In the genomic region with DNA sequence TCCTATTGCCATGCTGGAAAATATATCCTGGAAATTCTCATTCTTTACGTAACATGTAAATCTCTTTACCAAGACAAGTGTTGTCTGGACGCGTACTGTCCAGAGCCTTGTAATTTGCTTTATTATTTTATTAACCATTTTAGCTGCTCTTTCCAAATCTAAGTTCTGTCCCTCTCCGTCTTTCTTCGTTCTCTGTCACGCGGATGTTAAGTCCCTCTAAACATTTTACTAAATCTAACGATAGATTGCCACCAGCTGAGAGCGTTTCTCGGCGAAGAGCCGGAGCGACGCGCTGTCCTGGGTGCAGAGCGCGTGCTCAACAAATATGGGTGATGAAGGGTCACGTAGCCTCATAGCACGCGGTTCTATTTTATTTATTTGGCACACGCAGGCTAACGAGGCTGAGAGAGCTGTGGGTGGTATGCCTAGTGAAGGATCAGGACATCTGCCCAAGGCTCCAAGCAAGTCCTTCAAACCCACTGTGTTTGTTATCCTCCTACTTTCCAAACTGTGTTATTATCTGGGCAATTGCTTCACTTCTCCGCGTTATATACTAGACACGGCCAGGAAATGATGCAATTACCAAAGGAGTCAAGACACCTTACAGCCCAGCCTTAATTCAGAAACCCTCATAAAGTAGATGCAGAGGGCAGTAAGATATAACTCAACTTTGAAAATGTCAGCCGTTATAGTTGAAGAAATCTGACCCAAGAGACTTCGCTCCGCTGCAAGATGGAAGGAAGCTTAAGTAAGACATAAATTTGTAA, we compare ENCODE assay signal across 1 cellular context.
A peak's percentile ranks its signal among the peaks of the same experiment; 100 is the strongest.
TF ChIP-seq lines count a peak whose summit lies in the region.

No MANE protein-coding gene starts in this region.

TF ChIP-seq in K562, 482 proteins besides CTCF, POLR2A, EP300 and RAD21 (continued from another document and continues in another):
- peak; percentile 79 to 86 for TF ChIP-seq MNT (conservative IDR thresholded peaks at IDR 0.05)
- TF ChIP-seq, protein P1, sequence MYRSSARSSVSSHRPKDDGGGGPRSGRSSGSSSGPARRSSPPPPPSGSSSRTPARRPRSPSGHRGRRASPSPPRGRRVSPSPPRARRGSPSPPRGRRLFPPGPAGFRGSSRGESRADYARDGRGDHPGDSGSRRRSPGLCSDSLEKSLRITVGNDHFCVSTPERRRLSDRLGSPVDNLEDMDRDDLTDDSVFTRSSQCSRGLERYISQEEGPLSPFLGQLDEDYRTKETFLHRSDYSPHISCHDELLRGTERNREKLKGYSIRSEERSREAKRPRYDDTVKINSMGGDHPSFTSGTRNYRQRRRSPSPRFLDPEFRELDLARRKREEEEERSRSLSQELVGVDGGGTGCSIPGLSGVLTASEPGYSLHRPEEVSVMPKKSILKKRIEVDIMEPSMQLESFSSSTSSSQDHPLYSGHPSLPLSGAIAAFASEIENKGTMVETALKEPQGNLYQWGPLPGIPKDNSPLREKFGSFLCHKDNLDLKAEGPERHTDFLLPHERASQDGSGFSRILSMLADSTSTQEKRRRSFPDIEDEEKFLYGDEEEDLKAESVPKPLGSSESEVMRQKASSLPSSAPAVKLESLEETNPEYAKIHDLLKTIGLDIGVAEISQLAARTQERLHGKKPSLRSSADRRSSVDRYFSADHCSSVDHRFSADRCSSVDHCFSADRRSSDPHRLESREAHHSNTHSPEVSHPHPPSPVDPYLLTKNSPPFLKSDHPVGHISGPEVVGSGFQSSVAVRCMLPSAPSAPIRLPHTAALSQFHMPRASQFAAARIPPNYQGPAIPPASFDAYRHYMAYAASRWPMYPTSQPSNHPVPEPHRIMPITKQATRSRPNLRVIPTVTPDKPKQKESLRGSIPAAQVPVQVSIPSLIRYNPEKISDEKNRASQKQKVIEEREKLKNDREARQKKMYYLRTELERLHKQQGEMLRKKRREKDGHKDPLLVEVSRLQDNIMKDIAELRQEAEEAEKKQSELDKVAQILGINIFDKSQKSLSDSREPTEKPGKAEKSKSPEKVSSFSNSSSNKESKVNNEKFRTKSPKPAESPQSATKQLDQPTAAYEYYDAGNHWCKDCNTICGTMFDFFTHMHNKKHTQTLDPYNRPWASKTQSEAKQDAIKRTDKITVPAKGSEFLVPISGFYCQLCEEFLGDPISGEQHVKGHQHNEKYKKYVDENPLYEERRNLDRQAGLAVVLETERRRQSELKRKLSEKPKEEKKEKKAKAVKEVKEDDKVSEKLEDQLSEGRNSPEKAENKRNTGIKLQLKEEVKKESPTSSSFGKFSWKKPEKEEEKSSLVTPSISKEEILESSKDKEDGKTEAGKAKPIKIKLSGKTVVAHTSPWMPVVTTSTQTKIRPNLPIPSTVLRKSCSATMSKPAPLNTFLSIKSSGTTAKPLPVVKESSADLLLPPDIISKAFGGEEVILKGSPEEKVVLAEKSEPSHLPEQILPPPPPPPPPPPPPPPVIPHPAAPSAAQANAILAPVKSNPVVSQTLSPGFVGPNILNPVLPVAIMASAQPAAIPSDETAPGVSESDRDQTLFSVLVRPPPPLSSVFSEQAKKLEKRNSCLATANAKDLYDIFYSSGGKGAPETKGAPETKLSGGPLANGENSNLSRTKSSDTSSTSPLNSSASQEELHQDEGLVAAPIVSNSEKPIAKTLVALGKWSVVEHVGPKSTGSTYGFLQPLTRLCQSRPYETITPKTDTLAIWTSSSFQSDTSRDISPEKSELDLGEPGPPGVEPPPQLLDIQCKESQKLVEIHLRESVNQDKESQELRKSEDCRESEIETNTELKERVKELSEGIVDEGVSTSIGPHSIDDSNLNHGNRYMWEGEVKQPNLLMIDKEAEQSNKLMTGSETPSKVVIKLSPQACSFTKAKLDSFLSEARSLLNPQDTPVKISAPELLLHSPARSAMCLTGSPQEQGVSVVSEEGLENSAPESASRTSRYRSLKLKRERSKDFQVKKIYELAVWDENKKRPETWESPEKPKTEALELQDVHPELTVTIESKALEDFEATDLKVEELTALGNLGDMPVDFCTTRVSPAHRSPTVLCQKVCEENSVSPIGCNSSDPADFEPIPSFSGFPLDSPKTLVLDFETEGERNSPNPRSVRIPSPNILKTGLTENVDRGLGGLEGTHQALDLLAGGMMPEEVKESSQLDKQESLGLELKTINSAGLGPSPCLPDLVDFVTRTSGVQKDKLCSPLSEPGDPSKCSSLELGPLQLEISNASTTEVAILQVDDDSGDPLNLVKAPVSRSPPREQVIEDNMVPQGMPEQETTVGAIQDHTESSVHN (IDR thresholded peaks at IDR 0.05; ENCODE audit: borderline replicate concordance in 1 of 2, low read depth in 1 of 2), result no peak; a peak in 1 of 4 replicates
- TF ChIP-seq LARP7 (IDR thresholded peaks at IDR 0.05), result no peak
- TF ChIP-seq, protein P2, sequence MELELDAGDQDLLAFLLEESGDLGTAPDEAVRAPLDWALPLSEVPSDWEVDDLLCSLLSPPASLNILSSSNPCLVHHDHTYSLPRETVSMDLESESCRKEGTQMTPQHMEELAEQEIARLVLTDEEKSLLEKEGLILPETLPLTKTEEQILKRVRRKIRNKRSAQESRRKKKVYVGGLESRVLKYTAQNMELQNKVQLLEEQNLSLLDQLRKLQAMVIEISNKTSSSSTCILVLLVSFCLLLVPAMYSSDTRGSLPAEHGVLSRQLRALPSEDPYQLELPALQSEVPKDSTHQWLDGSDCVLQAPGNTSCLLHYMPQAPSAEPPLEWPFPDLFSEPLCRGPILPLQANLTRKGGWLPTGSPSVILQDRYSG (tag; conservative IDR thresholded peaks at IDR 0.05; ENCODE audit: low read depth), result peak; percentile 67; the same call in 1 of the 2 replicates
- TF ChIP-seq HMG20B (CRISPR knock-in tag; IDR thresholded peaks at IDR 0.05), result peak; percentile 72; the same call in 1 of the 2 replicates
- TF ChIP-seq BRD4 (IDR thresholded peaks at IDR 0.05), result peak; percentile 83; the same call in 1 of the 2 replicates
- peak; percentile 87; the same call in 1 of the 2 replicates for TF ChIP-seq ZC3H4 (CRISPR knock-in tag; IDR thresholded peaks at IDR 0.05; ENCODE audit: borderline replicate concordance)
- no peak; the same call in 1 of the 2 replicates for TF ChIP-seq CREB1 (IDR thresholded peaks at IDR 0.05)
- peak; percentile 49 for TF ChIP-seq CREB1 (CRISPR knock-in tag; IDR thresholded peaks at IDR 0.05)
- TF ChIP-seq, protein P3, sequence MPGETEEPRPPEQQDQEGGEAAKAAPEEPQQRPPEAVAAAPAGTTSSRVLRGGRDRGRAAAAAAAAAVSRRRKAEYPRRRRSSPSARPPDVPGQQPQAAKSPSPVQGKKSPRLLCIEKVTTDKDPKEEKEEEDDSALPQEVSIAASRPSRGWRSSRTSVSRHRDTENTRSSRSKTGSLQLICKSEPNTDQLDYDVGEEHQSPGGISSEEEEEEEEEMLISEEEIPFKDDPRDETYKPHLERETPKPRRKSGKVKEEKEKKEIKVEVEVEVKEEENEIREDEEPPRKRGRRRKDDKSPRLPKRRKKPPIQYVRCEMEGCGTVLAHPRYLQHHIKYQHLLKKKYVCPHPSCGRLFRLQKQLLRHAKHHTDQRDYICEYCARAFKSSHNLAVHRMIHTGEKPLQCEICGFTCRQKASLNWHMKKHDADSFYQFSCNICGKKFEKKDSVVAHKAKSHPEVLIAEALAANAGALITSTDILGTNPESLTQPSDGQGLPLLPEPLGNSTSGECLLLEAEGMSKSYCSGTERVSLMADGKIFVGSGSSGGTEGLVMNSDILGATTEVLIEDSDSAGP (CRISPR knock-in tag; IDR thresholded peaks at IDR 0.05), result peak; percentile 52; the same call in 1 of the 2 replicates
- TF ChIP-seq MAFG (tag; conservative IDR thresholded peaks at IDR 0.05), result no peak
- no peak; the same call in 1 of the 2 replicates for TF ChIP-seq MECOM (CRISPR knock-in tag; IDR thresholded peaks at IDR 0.05)
- TF ChIP-seq ZFX (CRISPR knock-in tag; IDR thresholded peaks at IDR 0.05), result peak; percentile 67
- no peak for TF ChIP-seq ETV6 (IDR thresholded peaks at IDR 0.05; ENCODE audit: borderline replicate concordance in 1 of 2, low read depth in 2 of 2, low read length in 1 of 2)
- TF ChIP-seq ETV6 (CRISPR knock-in tag; IDR thresholded peaks at IDR 0.05; ENCODE audit: borderline replicate concordance), result peak; percentile 51; the same call in 1 of the 2 replicates
- TF ChIP-seq C11orf30 (IDR thresholded peaks at IDR 0.05; ENCODE audit: low read depth), result peak; percentile 22
- TF ChIP-seq NR2C2 (CRISPR knock-in tag; IDR thresholded peaks at IDR 0.05), result peak; percentile 80
- peak; percentile 85 for TF ChIP-seq NR2C2 (tag; IDR thresholded peaks at IDR 0.05)
- TF ChIP-seq PML (IDR thresholded peaks at IDR 0.05; ENCODE audit: low read length), result peak; percentile 56
- peak; percentile 78 for TF ChIP-seq ETV5 (CRISPR knock-in tag; IDR thresholded peaks at IDR 0.05; ENCODE audit: low read depth)
- TF ChIP-seq, protein P4, sequence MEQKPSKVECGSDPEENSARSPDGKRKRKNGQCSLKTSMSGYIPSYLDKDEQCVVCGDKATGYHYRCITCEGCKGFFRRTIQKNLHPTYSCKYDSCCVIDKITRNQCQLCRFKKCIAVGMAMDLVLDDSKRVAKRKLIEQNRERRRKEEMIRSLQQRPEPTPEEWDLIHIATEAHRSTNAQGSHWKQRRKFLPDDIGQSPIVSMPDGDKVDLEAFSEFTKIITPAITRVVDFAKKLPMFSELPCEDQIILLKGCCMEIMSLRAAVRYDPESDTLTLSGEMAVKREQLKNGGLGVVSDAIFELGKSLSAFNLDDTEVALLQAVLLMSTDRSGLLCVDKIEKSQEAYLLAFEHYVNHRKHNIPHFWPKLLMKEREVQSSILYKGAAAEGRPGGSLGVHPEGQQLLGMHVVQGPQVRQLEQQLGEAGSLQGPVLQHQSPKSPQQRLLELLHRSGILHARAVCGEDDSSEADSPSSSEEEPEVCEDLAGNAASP (IDR thresholded peaks at IDR 0.05), result no peak
- TF ChIP-seq ZNF253 (CRISPR knock-in tag; conservative IDR thresholded peaks at IDR 0.05), result no peak; the same call in 1 of the 2 replicates
- peak; percentile 72; the same call in 1 of the 2 replicates for TF ChIP-seq JUN (IDR thresholded peaks at IDR 0.05; ENCODE audit: borderline replicate concordance, low read depth, low read length)
- 0 out of 2 replicates have a peak, but pooled peaks have one; percentile 70 for TF ChIP-seq JUN (CRISPR knock-in tag; IDR thresholded peaks at IDR 0.05; ENCODE audit: borderline replicate concordance)
- TF ChIP-seq MYC (IDR thresholded peaks at IDR 0.05; ENCODE audit: low read depth, low read length), result peak; percentile 98
- TF ChIP-seq MYC (CRISPR knock-in tag; IDR thresholded peaks at IDR 0.05; ENCODE audit: borderline replicate concordance, low read depth), result peak; percentile 94
- TF ChIP-seq L3MBTL2 (IDR thresholded peaks at IDR 0.05), result peak; percentile 95
- TF ChIP-seq, protein P5, sequence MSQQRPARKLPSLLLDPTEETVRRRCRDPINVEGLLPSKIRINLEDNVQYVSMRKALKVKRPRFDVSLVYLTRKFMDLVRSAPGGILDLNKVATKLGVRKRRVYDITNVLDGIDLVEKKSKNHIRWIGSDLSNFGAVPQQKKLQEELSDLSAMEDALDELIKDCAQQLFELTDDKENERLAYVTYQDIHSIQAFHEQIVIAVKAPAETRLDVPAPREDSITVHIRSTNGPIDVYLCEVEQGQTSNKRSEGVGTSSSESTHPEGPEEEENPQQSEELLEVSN (IDR thresholded peaks at IDR 0.05; ENCODE audit: borderline replicate concordance in 1 of 2, extremely low read depth in 1 of 2, insufficient read depth in 1 of 2, insufficient read length in 1 of 2, low read depth in 1 of 2, low read length in 1 of 2, poor library complexity in 1 of 2, severe bottlenecking in 1 of 2), result peak; percentile 80 to 84
- TF ChIP-seq ZBTB17 (CRISPR knock-in tag; IDR thresholded peaks at IDR 0.05), result 0 out of 2 replicates have a peak, but pooled peaks have one; percentile 54
- 0 out of 2 replicates have a peak, but pooled peaks have one; percentile 86 for TF ChIP-seq ZBTB49 (CRISPR knock-in tag; IDR thresholded peaks at IDR 0.05; ENCODE audit: borderline replicate concordance)
- peak; percentile 8; the same call in 1 of the 2 replicates for TF ChIP-seq ZNF449 (CRISPR knock-in tag; IDR thresholded peaks at IDR 0.05)
- TF ChIP-seq RNF2 (IDR thresholded peaks at IDR 0.05), result peak; percentile 68; the same call in 1 of the 2 replicates
- TF ChIP-seq THRAP3 (IDR thresholded peaks at IDR 0.05; ENCODE audit: borderline replicate concordance), result peak; percentile 50; the same call in 1 of the 2 replicates
- TF ChIP-seq LCOR (CRISPR knock-in tag; IDR thresholded peaks at IDR 0.05), result peak; percentile 96
- no peak for TF ChIP-seq CHD2 (IDR thresholded peaks at IDR 0.05; ENCODE audit: low read depth, low read length)
- peak; percentile 11; the same call in 1 of the 2 replicates for TF ChIP-seq ESRRA (IDR thresholded peaks at IDR 0.05; ENCODE audit: borderline replicate concordance, low read depth)
- TF ChIP-seq E2F3 (CRISPR knock-in tag; IDR thresholded peaks at IDR 0.05), result peak; percentile 76; the same call in 1 of the 2 replicates
- peak; percentile 15; the same call in 1 of the 2 replicates for TF ChIP-seq BACH1 (tag; IDR thresholded peaks at IDR 0.05)
